Comparison of ENCODE assay signal across 14 cellular contexts in the genomic region with DNA sequence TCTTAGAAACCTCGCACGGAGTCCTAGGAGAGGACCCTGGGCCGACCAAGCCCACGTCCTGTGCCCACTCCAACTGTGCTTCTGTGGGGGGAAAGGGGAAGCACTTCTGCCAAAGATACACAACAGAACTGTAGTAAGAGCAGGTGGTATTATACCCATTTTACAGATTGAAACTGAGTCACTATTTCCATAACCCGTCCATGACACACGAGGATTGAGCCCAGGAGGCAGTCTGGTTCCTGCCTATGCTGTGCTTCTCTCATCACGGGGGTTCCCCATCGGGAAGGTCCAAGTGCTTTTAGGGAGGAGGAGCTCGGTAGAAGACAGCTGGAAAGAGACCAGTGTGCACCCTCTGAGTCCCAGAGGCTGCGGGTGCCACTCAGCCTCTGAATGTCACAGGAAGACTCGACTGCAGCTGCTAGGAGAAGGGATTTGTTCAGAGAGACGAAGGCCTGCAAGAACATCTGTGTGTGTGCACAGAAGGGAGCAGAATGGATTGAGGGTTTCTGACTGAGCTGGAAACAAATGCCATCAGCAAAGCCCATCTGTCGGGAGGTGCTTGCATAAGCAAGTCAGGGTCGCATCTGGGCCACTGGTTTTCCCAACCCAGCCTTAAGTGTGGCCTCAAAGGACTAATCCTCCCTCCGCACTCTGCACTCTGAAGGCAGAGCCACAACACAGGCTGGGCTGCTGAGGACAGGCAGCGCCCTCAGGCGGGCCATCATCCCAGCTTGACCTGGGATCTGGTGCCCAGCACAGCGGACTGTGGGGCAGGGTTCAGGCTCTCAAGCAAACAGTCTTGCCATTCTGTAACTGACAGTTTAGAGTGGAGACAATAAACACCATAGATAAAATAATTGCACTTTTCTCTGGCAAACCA.
DNase-seq lines count a peak whose midpoint lies in the region; ATAC-seq and TF ChIP-seq lines count a peak whose summit lies in the region.
"Had no signal": no experiment of that assay in that cellular context is flagged by ENCODE, and none has a peak within 500 bp of the region (broad histone marks: within the 10 kb centered on the region; RNA-seq: fewer than 3 reads in every experiment).

No MANE protein-coding gene starts in this region.

- H3K27ac ChIP-seq in angular gyrus (ENCODE audit: low read depth, low read length) = peak overlapping the region; percentile 47
- H3K27ac ChIP-seq: HL-60, prostate gland, SK-N-MC had no signal

- peaks cover 0 to 9% of the 10 kb centered on the region in 2 donors for H3K9me3 Mint-ChIP-seq in stimulated activated naive CD8-positive, alpha-beta T cell treated with anti-CD3 and anti-CD28 coated beads, Interleukin-15, amount 100 ng/mL, for 72 hours
- peaks cover 6% of the 10 kb centered on the region for H3K9me3 Mint-ChIP-seq in type B pancreatic cell

- H3K4me1 Mint-ChIP-seq in stimulated activated naive CD8-positive, alpha-beta T cell treated with anti-CD3 and anti-CD28 coated beads, Interleukin-15, amount 100 ng/mL, for 72 hours = peaks cover under 1% of the 10 kb centered on the region
- no peaks in the 10 kb centered on the region for H3K4me1 Mint-ChIP-seq in type B pancreatic cell (ENCODE audit: unreplicated experiment)

- TF ChIP-seq CTCF in type B pancreatic cell (conservative IDR thresholded peaks at IDR 0.05) = peak; percentile 30

- peaks cover 7% of the 10 kb centered on the region for H3K36me3 Mint-ChIP-seq in type B pancreatic cell

- peak; percentile 40 for ATAC-seq in stimulated activated naive CD8-positive, alpha-beta T cell treated with anti-CD3 and anti-CD28 coated beads, Interleukin-15, Interleukin-2, amounts not matched to agents 100 U/mL and 50 U/mL, for 24 hours
- no peak for ATAC-seq in stimulated activated naive CD8-positive, alpha-beta T cell treated with anti-CD3 and anti-CD28 coated beads, Interleukin-15, amount 100 ng/mL, for 72 hours
- no peak for ATAC-seq in GM19397 (IDR thresholded peaks at IDR 0.05; ENCODE audit: unreplicated experiment)

- H3K4me3 Mint-ChIP-seq in stimulated activated naive CD8-positive, alpha-beta T cell treated with anti-CD3 and anti-CD28 coated beads, Interleukin-15, amount 100 ng/mL, for 72 hours = no peak overlapping the region
- no peak overlapping the region for H3K4me3 Mint-ChIP-seq in type B pancreatic cell

- no peak overlapping the region for H3K27ac Mint-ChIP-seq in stimulated activated naive CD8-positive, alpha-beta T cell treated with anti-CD3 and anti-CD28 coated beads, Interleukin-15, amount 100 ng/mL, for 72 hours
- H3K27ac Mint-ChIP-seq in type B pancreatic cell = no peak overlapping the region

- no peaks in the 10 kb centered on the region for H3K27me3 Mint-ChIP-seq in stimulated activated naive CD8-positive, alpha-beta T cell treated with anti-CD3 and anti-CD28 coated beads, Interleukin-15, amount 100 ng/mL, for 72 hours
- H3K27me3 Mint-ChIP-seq in type B pancreatic cell = no peaks in the 10 kb centered on the region

- DNase-seq in stimulated activated naive CD8-positive, alpha-beta T cell treated with anti-CD3 and anti-CD28 coated beads, Interleukin-15, Interleukin-2, amounts not matched to agents 100 U/mL and 50 U/mL, for 24 hours = no peak
- DNase-seq in stimulated activated naive CD8-positive, alpha-beta T cell treated with anti-CD3 and anti-CD28 coated beads, Interleukin-15, amount 100 ng/mL, for 72 hours = no peak
- DNase-seq in medulla oblongata (ENCODE audit: extremely low spot score) = peak; percentile 21
- DNase-seq in type B pancreatic cell (ENCODE audit: extremely low spot score, unreplicated experiment) = no peak
- no peak for DNase-seq in UCSD-AML1 (lab: John Stamatoyannopoulos, UW; ENCODE audit: unreplicated experiment)
- DNase-seq in HT-29 (ENCODE audit: low spot score) = no peak
- DNase-seq: AML-193, NCI-H187, upper lobe of left lung had no signal
